In the genomic region with DNA sequence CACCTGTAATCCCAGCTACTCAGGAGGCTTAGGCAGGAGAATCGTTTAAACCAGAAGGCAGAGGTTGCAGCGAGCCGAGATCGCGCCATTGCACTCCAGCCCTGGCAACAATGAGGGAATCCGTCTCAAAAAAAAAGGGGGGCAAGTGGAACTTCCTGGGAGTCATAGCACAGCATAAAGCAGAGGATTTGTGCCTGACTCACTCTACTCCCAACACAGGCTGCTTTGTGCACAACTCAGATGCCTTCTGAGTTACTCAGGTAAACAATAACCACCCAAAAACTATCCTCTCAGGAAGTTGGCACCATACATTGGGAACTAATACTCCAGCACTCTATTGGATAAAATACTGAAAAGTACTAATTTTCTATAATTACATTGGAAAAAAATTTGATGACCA, we compare ENCODE assay signal across 21 cellular contexts. TPM values are rescaled to one million over a fixed set of nuclear protein-coding genes. Genes with fewer than 3 reads are reported as not detected.
DNase-seq lines count a peak whose midpoint lies in the region; ATAC-seq and TF ChIP-seq lines count a peak whose summit lies in the region.
"Had no signal": no experiment of that assay in that cellular context is flagged by ENCODE, and none has a peak within 500 bp of the region (broad histone marks: within the 10 kb centered on the region; RNA-seq: fewer than 3 reads in every experiment).

No MANE protein-coding gene starts in this region.

- H2AK5ac ChIP-seq in IMR-90 (ENCODE audit: low read depth, low read length): peak overlapping the region; percentile 86; the same call in 1 of the 2 replicates
- no peak overlapping the region for H2AK5ac ChIP-seq in mesendoderm (ENCODE audit: low read length)

- DNase-seq in Daoy (ENCODE audit: low read depth) (peak; percentile 47), IMR-90 (peak; percentile 89), astrocyte of the hippocampus (ENCODE audit: low read depth, low spot score) (peak; percentile 67), iris pigment epithelial cell (ENCODE audit: low read depth) (peak; percentile 82), hippocampal formation (lab: John Stamatoyannopoulos, UW) (no peak), mesendoderm (no peak)
- DNase-seq: activated CD4-positive, alpha-beta T cell treated with anti-CD3 and anti-CD28 coated beads for 1 hour; activated CD8-positive, alpha-beta memory T cell treated with anti-CD3 and anti-CD28 coated beads, Interleukin-2, amount 10 ng/mL, durations not matched to agents 7 days and 5 days; adrenal gland; H9; MM.1S; NCI-H187; NCI-H446; SJCRH30; stimulated activated CD4-positive, alpha-beta T cell treated with anti-CD3 and anti-CD28 coated beads, Interleukin-2, amount 100 ng/mL, for 48 hours; T-helper 9 cell had no signal

- intact Hi-C loops in IMR-90 (cut with micrococcal nuclease): loop anchor here (5.0 kb wide), 2 partner anchors 266 to 286 kb away; no protein-coding TSS in a partner anchor

- no peak overlapping the region for H2BK5ac ChIP-seq in IMR-90 (ENCODE audit: low read depth, low read length, poor library complexity, severe bottlenecking)
- H2BK5ac ChIP-seq in mesendoderm (ENCODE audit: low read length): no peak overlapping the region

- no peak overlapping the region for H3K27ac ChIP-seq in IMR-90 (ENCODE audit: insufficient read depth, low read length)
- no peak overlapping the region for H3K27ac ChIP-seq in mesendoderm (ENCODE audit: low read depth, low read length)
- H3K27ac ChIP-seq: adrenal gland, SJCRH30 had no signal

- H3K4me2 ChIP-seq in IMR-90 (ENCODE audit: low read depth, low read length): no peak overlapping the region
- no peak overlapping the region for H3K4me2 ChIP-seq in mesendoderm (ENCODE audit: low read length)

- H3K9ac ChIP-seq in IMR-90 (ENCODE audit: low read depth, low read length): no peak overlapping the region
- H3K9ac ChIP-seq in mesendoderm (ENCODE audit: low read length): no peak overlapping the region

- H4K91ac ChIP-seq in IMR-90 (ENCODE audit: insufficient read depth, low read depth, low read length): no peak overlapping the region

- H3K36me3 ChIP-seq in IMR-90 (ENCODE audit: control insufficient read depth, insufficient read depth, low read length) (no peaks in the 10 kb centered on the region), mesendoderm (ENCODE audit: control insufficient read depth, insufficient read depth, low read length) (no peaks in the 10 kb centered on the region)
- H3K36me3 ChIP-seq: adrenal gland, SJCRH30 had no signal

- H2AFZ ChIP-seq in IMR-90 (replicated peaks; ENCODE audit: low read length, poor library complexity): no peak overlapping the region

- H2AK9ac ChIP-seq in IMR-90 (replicated peaks; ENCODE audit: low read depth, low read length, poor library complexity): no peak overlapping the region

- H3K4me3 ChIP-seq in IMR-90 (ENCODE audit: insufficient read depth, low read depth, low read length) (no peak overlapping the region), mesendoderm (ENCODE audit: low read length) (no peak overlapping the region)
- H3K4me3 ChIP-seq: adrenal gland, SJCRH30 had no signal

- CTCF ChIA-PET in IMR-90 (lab: Yijun Ruan, JAX): no interaction called here

- dilution Hi-C loops in IMR-90 (cut with HindIII; ENCODE audit: low sequenced_read_pairs, unreplicated experiment): no loop called here

- POLR2A ChIA-PET in IMR-90 (lab: Charles Lee; ENCODE audit: unreplicated experiment): no interaction called here

- H3K18ac ChIP-seq in IMR-90 (ENCODE audit: low read depth, low read length) (no peak overlapping the region), mesendoderm (ENCODE audit: low read length) (no peak overlapping the region)

- H2BK120ac ChIP-seq in IMR-90 (ENCODE audit: low read depth, low read length) (no peak overlapping the region; the same call in 1 of the 2 replicates), mesendoderm (ENCODE audit: low read depth, low read length) (no peak overlapping the region)

- no peak for TF ChIP-seq RAD21 in IMR-90 (IDR thresholded peaks at IDR 0.05; ENCODE audit: low read length)

- WGBS in IMR-90 (ENCODE audit: extremely low coverage in 2 of 2, insufficient read length in 1 of 2), 2 experiments: 76% methylated on average over 6 of the region's 6 CpGs; no CpG with 5 or more reads in 1 of the 2 experiments
- no CpG with 5 or more reads among the region's 6 CpGs for WGBS in mesendoderm (ENCODE audit: extremely low coverage, insufficient coverage, low lambda C conversion rate)

- no peaks in the 10 kb centered on the region for H3K79me1 ChIP-seq in IMR-90 (ENCODE audit: low read depth in 1 of 2, low read length in 2 of 2)
- H3K79me1 ChIP-seq in mesendoderm (ENCODE audit: low read length): no peaks in the 10 kb centered on the region

- no peaks in the 10 kb centered on the region for H3K27me3 ChIP-seq in IMR-90 (ENCODE audit: control insufficient read depth, insufficient read depth, low read length)
- no peaks in the 10 kb centered on the region for H3K27me3 ChIP-seq in mesendoderm (ENCODE audit: insufficient read depth, low read length, poor library complexity)
- H3K27me3 ChIP-seq: SJCRH30 had no signal

- H4K20me1 ChIP-seq in IMR-90 (ENCODE audit: insufficient read depth, low read length): no peaks in the 10 kb centered on the region

- H3K4me1 ChIP-seq in IMR-90 (ENCODE audit: control insufficient read depth, insufficient read depth, low read length) (peaks cover 12% of the 10 kb centered on the region), mesendoderm (ENCODE audit: control insufficient read depth, low read depth, low read length) (peaks cover 1% of the 10 kb centered on the region)

- peaks cover 2% of the 10 kb centered on the region; the same call in 1 of the 2 replicates for H3K9me3 ChIP-seq in IMR-90 (ENCODE audit: control insufficient read depth, insufficient read depth, low read length)
- H3K9me3 ChIP-seq: adrenal gland, SJCRH30 had no signal

- no peak overlapping the region for H2BK20ac ChIP-seq in IMR-90 (ENCODE audit: low read depth, low read length)

- no TSS peak for BruUV-seq in IMR-90 (replicated peaks; lab: Mats Ljungman, UMichigan)

- ATAC-seq in IMR-90 (ENCODE audit: low read depth): peak; percentile 75
- no peak for ATAC-seq in GM19452 (IDR thresholded peaks at IDR 0.05; ENCODE audit: unreplicated experiment)
- no peak for ATAC-seq in HG02798 (IDR thresholded peaks at IDR 0.05; ENCODE audit: poor library complexity, unreplicated experiment)
- ATAC-seq: activated CD8-positive, alpha-beta memory T cell treated with anti-CD3 and anti-CD28 coated beads, Interleukin-2, amount 10 ng/mL, durations not matched to agents 7 days and 5 days had no signal

- peaks cover 4% of the 10 kb centered on the region; the same call in 1 of the 2 replicates for H3K9me1 ChIP-seq in IMR-90 (ENCODE audit: insufficient read depth, low read length)

- H3K23ac ChIP-seq in IMR-90 (ENCODE audit: low read depth, low read length) (no peak overlapping the region), mesendoderm (ENCODE audit: low read length) (no peak overlapping the region)

- H3K79me2 ChIP-seq in mesendoderm (ENCODE audit: control insufficient read depth, insufficient read depth, low read length): no peaks in the 10 kb centered on the region

- H3K14ac ChIP-seq in IMR-90 (replicated peaks; ENCODE audit: low read depth, low read length): no peak overlapping the region

- no peak overlapping the region for H4K5ac ChIP-seq in IMR-90 (ENCODE audit: low read depth, low read length)
- no peak overlapping the region for H4K5ac ChIP-seq in mesendoderm (ENCODE audit: low read length)

- H3K4ac ChIP-seq in IMR-90 (ENCODE audit: low read depth, low read length) (no peak overlapping the region), mesendoderm (ENCODE audit: low read depth, low read length) (no peak overlapping the region)

- H4K8ac ChIP-seq in IMR-90 (ENCODE audit: low read depth in 2 of 2, low read length in 2 of 2): no peak overlapping the region
- H4K8ac ChIP-seq in mesendoderm (ENCODE audit: low read depth, low read length): no peak overlapping the region

- H3K56ac ChIP-seq in IMR-90 (ENCODE audit: extremely low read depth, insufficient read depth, low read length): no peak overlapping the region
- no peak overlapping the region for H3K56ac ChIP-seq in mesendoderm (ENCODE audit: low read length)

- no peak overlapping the region for H2BK15ac ChIP-seq in IMR-90 (ENCODE audit: low read depth, low read length)
- H2BK15ac ChIP-seq in mesendoderm (replicated peaks; ENCODE audit: low read depth): no peak overlapping the region

- TF ChIP-seq POLR2A in IMR-90 (IDR thresholded peaks at IDR 0.05; ENCODE audit: low read depth, low read length): no peak

- in situ Hi-C loops in IMR-90 (cut with MboI; ENCODE audit: low sequenced_read_pairs): no loop called here

- TF ChIP-seq CTCF in IMR-90 (conservative IDR thresholded peaks at IDR 0.05; ENCODE audit: low read depth, low read length): no peak

TF ChIP-seq in IMR-90, 13 proteins besides CTCF, POLR2A, EP300 and RAD21 (continues in another document):
- TF ChIP-seq FOS (IDR thresholded peaks at IDR 0.05; ENCODE audit: low read depth, low read length) (peak; percentile 57), CEBPB (IDR thresholded peaks at IDR 0.05; ENCODE audit: low read depth, low read length) (no peak), CHD1 (IDR thresholded peaks at IDR 0.05; ENCODE audit: low read depth, low read length) (no peak), MAFK (IDR thresholded peaks at IDR 0.05; ENCODE audit: low read depth, low read length) (no peak), RFX5 (IDR thresholded peaks at IDR 0.05; ENCODE audit: low read depth, low read length) (no peak), BHLHE40 (IDR thresholded peaks at IDR 0.05; ENCODE audit: low read depth, low read length) (peak; percentile 9; the same call in 1 of the 2 replicates), MAZ (IDR thresholded peaks at IDR 0.05; ENCODE audit: borderline replicate concordance, low read depth, low read length) (no peak), NFE2L2 (IDR thresholded peaks at IDR 0.05; ENCODE audit: low read depth, low read length) (no peak), SMC3 (IDR thresholded peaks at IDR 0.05; ENCODE audit: low read depth, low read length) (no peak), MXI1 (IDR thresholded peaks at IDR 0.05; ENCODE audit: borderline replicate concordance, low read depth, low read length) (no peak)
- TF ChIP-seq, protein P1, sequence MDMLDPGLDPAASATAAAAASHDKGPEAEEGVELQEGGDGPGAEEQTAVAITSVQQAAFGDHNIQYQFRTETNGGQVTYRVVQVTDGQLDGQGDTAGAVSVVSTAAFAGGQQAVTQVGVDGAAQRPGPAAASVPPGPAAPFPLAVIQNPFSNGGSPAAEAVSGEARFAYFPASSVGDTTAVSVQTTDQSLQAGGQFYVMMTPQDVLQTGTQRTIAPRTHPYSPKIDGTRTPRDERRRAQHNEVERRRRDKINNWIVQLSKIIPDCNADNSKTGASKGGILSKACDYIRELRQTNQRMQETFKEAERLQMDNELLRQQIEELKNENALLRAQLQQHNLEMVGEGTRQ (IDR thresholded peaks at IDR 0.05; ENCODE audit: low read depth, low read length): no peak

RNA-seq across cellular contexts. Expression of a gene that starts 2.5 kb away (rescaled TPM):
- total RNA-seq in Daoy (2014; rRNA removed; shearing (Covaris generic)): 2.7 TPM in 1 of 2 replicates, not detected in the other
- 0.28 and 0.36 TPM in 2 replicates for total RNA-seq in IMR-90 (2012; rRNA removed)
- 0.21 TPM in 1 of 2 replicates, not detected in the other for polyA plus RNA-seq in IMR-90 (2012; rRNA removed)
- polyA plus RNA-seq in IMR-90 (2012; cell fraction: cytosol; rRNA removed): not detected in 2 replicates
- 0.22 TPM in 1 of 2 replicates, not detected in the other for polyA plus RNA-seq in IMR-90 (2012; cell fraction: nucleus; rRNA removed; ENCODE audit: low replicate concordance)
- not detected for polyA plus RNA-seq in mesendoderm (2013, experiment 1 of 2)
- polyA plus RNA-seq in mesendoderm (2013, experiment 2 of 2): not detected
- total RNA-seq: activated T-helper 2 cell treated with anti-CD3 and anti-CD28 coated beads, Interferon-gamma antibody, Interleukin-2, Interleukin-4, amounts not matched to agents 10 μg/mL and 5 μg/mL and 100 μg/mL, durations not matched to agents 14 hours and 24 hours and 36 hours; adrenal gland; H9; lower leg skin; osteoblast; SJCRH30 had no signal
- polyA plus RNA-seq: adrenal gland had no signal

Comparison
In these comparisons a context has a peak if more than half of its experiments do, and no peak if none do; other contexts are left out.
1. DNase-seq: peak in Daoy (single experiment), IMR-90 (single experiment), astrocyte of the hippocampus (single experiment) and iris pigment epithelial cell (single experiment); none in hippocampal formation (0 of 2) and mesendoderm (single experiment).